In genomic region chr3:30635072-30635471, GRCh38 we compare ENCODE assay signal across 16 cellular contexts. TPM values are rescaled to one million over a fixed set of nuclear protein-coding genes. Genes with fewer than 3 reads are reported as not detected.
DNase-seq lines count a peak whose midpoint lies in the region; ATAC-seq and TF ChIP-seq lines count a peak whose summit lies in the region.
"Had no signal": no experiment of that assay in that cellular context is flagged by ENCODE, and none has a peak within 500 bp of the region (broad histone marks: within the 10 kb centered on the region; RNA-seq: fewer than 3 reads in every experiment).

No MANE protein-coding gene starts in this region.

- H3K4me3 ChIP-seq in Loucy (ENCODE audit: low read length, poor library complexity, severe bottlenecking) (peak overlapping the region; percentile 24), spleen (no peak overlapping the region)

- peaks cover 98% of the 10 kb centered on the region for H3K4me1 Mint-ChIP-seq in activated CD4-positive, alpha-beta T cell treated with anti-CD3 and anti-CD28 coated beads for 36 hours
- H3K4me1 Mint-ChIP-seq in central memory CD8-positive, alpha-beta T cell, result peaks cover 86% of the 10 kb centered on the region

- H3K27ac Mint-ChIP-seq in activated CD4-positive, alpha-beta T cell treated with anti-CD3 and anti-CD28 coated beads for 36 hours, result peak overlapping the region; percentile 97
- H3K27ac Mint-ChIP-seq in central memory CD8-positive, alpha-beta T cell (ENCODE audit: low read depth), result peak overlapping the region; percentile 84

- peak overlapping the region; percentile 73 to 100 (median 88) for H3K27ac ChIP-seq in spleen

- CTCF ChIA-PET in activated CD4-positive, alpha-beta T cell treated with anti-CD3 and anti-CD28 coated beads for 36 hours (lab: Charles Lee), result interaction anchor here (0.7 to 2.0 kb wide), 11 partner anchors 12 to 58 kb away, joined by 3 to 12 read pairs (median 3); no protein-coding TSS in a partner anchor

- H3K9ac ChIP-seq in Loucy (ENCODE audit: low read depth, low read length, poor library complexity, severe bottlenecking), result peak overlapping the region; percentile 53
- H3K9ac ChIP-seq: SK-N-SH had no signal

- peaks cover 100% of the 10 kb centered on the region for H3K79me2 ChIP-seq in Loucy (ENCODE audit: insufficient read depth, low read length)

- POLR2A ChIA-PET in activated CD4-positive, alpha-beta T cell treated with anti-CD3 and anti-CD28 coated beads for 36 hours (lab: Charles Lee), result interaction anchor here (0.6 to 2.0 kb wide), 6 partner anchors 15 to 342 kb away, joined by 3 to 8 read pairs (median 4); no protein-coding TSS in a partner anchor

- no peaks in the 10 kb centered on the region for H3K27me3 Mint-ChIP-seq in activated CD4-positive, alpha-beta T cell treated with anti-CD3 and anti-CD28 coated beads for 36 hours
- H3K27me3 Mint-ChIP-seq in central memory CD8-positive, alpha-beta T cell, result no peaks in the 10 kb centered on the region

- H2AFZ ChIP-seq in Loucy (ENCODE audit: low read length), result no peak overlapping the region

- no peak for TF ChIP-seq POLR2A in spleen (IDR thresholded peaks at IDR 0.05)

- no peaks in the 10 kb centered on the region for H3K27me3 ChIP-seq in Loucy (ENCODE audit: insufficient read depth, low read length, poor library complexity, severe bottlenecking)
- H3K27me3 ChIP-seq in spleen (replicated peaks in 1 of 7), result no peaks in the 10 kb centered on the region

- peaks cover 7% of the 10 kb centered on the region; the same call in 1 of the 2 replicates for H3F3A ChIP-seq in Loucy (ENCODE audit: low read depth)

- peak overlapping the region; percentile 66 for H3K4me2 ChIP-seq in Loucy (ENCODE audit: low read depth, low read length, poor library complexity, severe bottlenecking)
- H3K4me2 ChIP-seq: SK-N-SH had no signal

- DNase-seq in activated CD4-positive, alpha-beta T cell treated with anti-CD3 and anti-CD28 coated beads for 36 hours, result no peak
- no peak for DNase-seq in activated CD4-positive, alpha-beta T cell treated with anti-CD3 and anti-CD28 coated beads for 4 hours
- DNase-seq in central memory CD8-positive, alpha-beta T cell (ENCODE audit: low spot score in 2 of 2), result no peak
- DNase-seq in spleen, result no peak
- DNase-seq in NCI-H187 (lab: John Stamatoyannopoulos, UW), result no peak
- no peak for DNase-seq in NCI-H128 (lab: John Stamatoyannopoulos, UW; ENCODE audit: unreplicated experiment)
- DNase-seq: activated gamma-delta T cell treated with Interleukin-2 at 50 U/mL for 16 hours; cerebellar nuclear complex; head of caudate nucleus; NCI-H1417; NCI-H226; retina; SK-N-SH; stimulated activated CD4-positive, alpha-beta T cell treated with anti-CD3 and anti-CD28 coated beads, Interleukin-2, amount 100 ng/mL, for 48 hours had no signal

- ATAC-seq in activated CD4-positive, alpha-beta T cell treated with anti-CD3 and anti-CD28 coated beads for 36 hours, result no peak
- no peak for ATAC-seq in central memory CD8-positive, alpha-beta T cell (replicated peaks; ENCODE audit: extremely low read depth, poor library complexity, severe bottlenecking)
- no peak for ATAC-seq in HG03280 (IDR thresholded peaks at IDR 0.05; ENCODE audit: unreplicated experiment)

- 76 to 90% (median 84%) methylated on average over 1 of the region's 1 CpG for WGBS in spleen, 5 donors

- peak overlapping the region; percentile 61 for H3K4me3 Mint-ChIP-seq in activated CD4-positive, alpha-beta T cell treated with anti-CD3 and anti-CD28 coated beads for 36 hours
- peak overlapping the region; percentile 70 for H3K4me3 Mint-ChIP-seq in central memory CD8-positive, alpha-beta T cell

- H3K4me1 ChIP-seq in Loucy (ENCODE audit: insufficient read depth, low read length, poor library complexity, severe bottlenecking), result peaks cover 98% of the 10 kb centered on the region
- peaks cover 73 to 100% (median 98%) of the 10 kb centered on the region in 6 donors for H3K4me1 ChIP-seq in spleen

- H3K36me3 ChIP-seq in Loucy (ENCODE audit: insufficient read depth, low read length), result peaks cover 17% of the 10 kb centered on the region
- peaks cover 0 to 26% (median 0%) of the 10 kb centered on the region in 6 donors for H3K36me3 ChIP-seq in spleen

- H3K36me3 Mint-ChIP-seq in activated CD4-positive, alpha-beta T cell treated with anti-CD3 and anti-CD28 coated beads for 36 hours (ENCODE audit: low read depth), result peaks cover 73% of the 10 kb centered on the region
- H3K36me3 Mint-ChIP-seq in central memory CD8-positive, alpha-beta T cell (ENCODE audit: insufficient read depth), result peaks cover 20% of the 10 kb centered on the region

- intact Hi-C loops in activated CD4-positive, alpha-beta T cell treated with anti-CD3 and anti-CD28 coated beads for 36 hours (cut with DNase I, micrococcal nuclease), result loop anchor here in 1 of 2 experiments (10.0 kb wide), 1 partner anchor 440 kb away; no protein-coding TSS in a partner anchor
- intact Hi-C loops in spleen (cut with DNase I; ENCODE audit: low total_unique reads), result no loop called here

- no peaks in the 10 kb centered on the region for H3K9me3 ChIP-seq in Loucy (ENCODE audit: insufficient read depth, low read depth, low read length)
- H3K9me3 ChIP-seq in spleen, result no peaks in the 10 kb centered on the region
- H3K9me3 ChIP-seq: SK-N-SH had no signal

- peaks cover 22% of the 10 kb centered on the region for H4K20me1 ChIP-seq in Loucy (ENCODE audit: insufficient read depth, low read length, poor library complexity, severe bottlenecking)

- no peak for TF ChIP-seq CTCF in Loucy (conservative IDR thresholded peaks at IDR 0.05; ENCODE audit: low read length)
- no peak for TF ChIP-seq CTCF in spleen (IDR thresholded peaks at IDR 0.05 in 8 of 11, conservative IDR thresholded peaks at IDR 0.05 in 3 of 11)

- no peaks in the 10 kb centered on the region for H3K9me3 Mint-ChIP-seq in activated CD4-positive, alpha-beta T cell treated with anti-CD3 and anti-CD28 coated beads for 36 hours (ENCODE audit: low read depth)
- H3K9me3 Mint-ChIP-seq in central memory CD8-positive, alpha-beta T cell, result peaks cover 5% of the 10 kb centered on the region

- H3K9me2 ChIP-seq in Loucy (replicated peaks; ENCODE audit: low read depth, low read length), result no peaks in the 10 kb centered on the region
- H3K9me2 ChIP-seq: SK-N-SH had no signal

RNA-seq across cellular contexts. Expression of gene TGFBR2, which starts 28.7 kb away (rescaled TPM):
- 10 to 100 TPM; 45.5 to 46.6 TPM for total RNA-seq in activated CD4-positive, alpha-beta T cell treated with anti-CD3 and anti-CD28 coated beads for 36 hours
- total RNA-seq in spleen, result 100 to 1,000 TPM; 163 to 322 (median 277) TPM
- 10 to 100 TPM; 18.2 to 45.6 (median 33.7) TPM for polyA plus RNA-seq in spleen
